ENCODE assay signal across 17 cellular contexts in the genomic region with DNA sequence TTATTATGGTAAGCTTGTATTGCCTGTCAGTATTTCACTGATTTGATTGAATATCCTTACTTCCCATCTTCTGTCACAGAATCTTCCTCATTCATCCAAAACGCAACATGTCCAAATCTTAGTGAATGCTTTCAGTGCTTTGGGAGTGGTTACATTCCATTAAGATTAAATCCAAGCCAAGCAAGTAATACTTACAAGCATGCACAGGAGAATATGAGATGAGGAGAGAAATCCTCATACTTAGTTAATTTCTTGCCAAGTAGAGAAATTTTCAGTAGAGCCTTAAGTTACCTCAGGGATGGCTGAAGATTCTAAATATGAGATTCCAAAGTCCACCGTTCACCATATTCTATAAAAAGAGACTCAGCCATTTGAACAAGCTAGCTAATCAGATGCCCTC.
DNase-seq lines count a peak whose midpoint lies in the region; ATAC-seq, FAIRE-seq and TF ChIP-seq lines count a peak whose summit lies in the region.
"Had no signal": no experiment of that assay in that cellular context is flagged by ENCODE, and none has a peak within 500 bp of the region (broad histone marks: within the 10 kb centered on the region; RNA-seq: fewer than 3 reads in every experiment).

No MANE protein-coding gene starts in this region.

- peaks cover 37 to 49% of the 10 kb centered on the region in 2 experiments for H3K4me1 ChIP-seq in HCT116 (ENCODE audit: control insufficient read depth in 1 of 2, insufficient read depth in 2 of 2, low read length in 2 of 2)
- peaks cover 53% of the 10 kb centered on the region for H3K4me1 ChIP-seq in keratinocyte (ENCODE audit: control insufficient read depth, extremely low read depth, insufficient read depth, low read length)
- peaks cover 48 to 60% of the 10 kb centered on the region in 2 donors for H3K4me1 ChIP-seq in thyroid gland

- FAIRE-seq in keratinocyte (lab: Jason Lieb, UNC): peak; percentile 67

- no peaks in the 10 kb centered on the region for H3K9me2 ChIP-seq in HCT116 (ENCODE audit: insufficient read depth)

- H3K9me1 ChIP-seq in keratinocyte (ENCODE audit: control insufficient read depth, extremely low read depth, insufficient read depth, low read length): no peaks in the 10 kb centered on the region

- ATAC-seq in HCT116 (no peak), GM19455 (IDR thresholded peaks at IDR 0.05; ENCODE audit: unreplicated experiment) (no peak)

- dilution Hi-C loops in keratinocyte (cut with MboI; ENCODE audit: extremely low pct_ligation_motif_present, low sequenced_read_pairs): no loop called here

- TF ChIP-seq CTCF in HCT116 (IDR thresholded peaks at IDR 0.05 in 2 of 3, conservative IDR thresholded peaks at IDR 0.05 in 1 of 3; ENCODE audit: borderline replicate concordance in 1 of 3, insufficient read depth in 1 of 3, low read depth in 2 of 3, low read length in 2 of 3): no peak
- TF ChIP-seq CTCF in keratinocyte (optimal IDR thresholded peaks at IDR 0.05 in 1 of 3, IDR thresholded peaks at IDR 0.05 in 1 of 3, conservative IDR thresholded peaks at IDR 0.05 in 1 of 3; ENCODE audit: extremely low read depth in 1 of 3, insufficient read depth in 2 of 3, low read length in 3 of 3): no peak
- TF ChIP-seq CTCF in thyroid gland (IDR thresholded peaks at IDR 0.05): no peak

- TF ChIP-seq POLR2A in HCT116 (IDR thresholded peaks at IDR 0.05; ENCODE audit: borderline replicate concordance, extremely low read depth, insufficient read depth, insufficient read length): no peak
- no peak for TF ChIP-seq POLR2A in thyroid gland (IDR thresholded peaks at IDR 0.05)

- H4K20me1 ChIP-seq in HCT116 (ENCODE audit: insufficient read depth) (no peaks in the 10 kb centered on the region), keratinocyte (ENCODE audit: control insufficient read depth, extremely low read depth, insufficient read depth, low read length) (no peaks in the 10 kb centered on the region)

- H3K4me3 ChIP-seq in HCT116 (replicated peaks in 1 of 2; ENCODE audit: low read depth in 1 of 2, low read length in 2 of 2) (no peak overlapping the region), keratinocyte (ENCODE audit: control insufficient read depth in 2 of 3, extremely low read depth in 1 of 3, insufficient read depth in 2 of 3, low read depth in 1 of 3, low read length in 3 of 3) (no peak overlapping the region), thyroid gland (replicated peaks in 1 of 3) (no peak overlapping the region)
- H3K4me3 ChIP-seq: ascending aorta, stomach had no signal

- intact Hi-C loops in HCT116 (cut with micrococcal nuclease): no loop called here
- intact Hi-C loops in thyroid gland (cut with DNase I): no loop called here

- peak overlapping the region; percentile 22; the same call in 1 of the 2 replicates for H3K27ac ChIP-seq in HCT116 (ENCODE audit: low read depth, low read length)
- peak overlapping the region; percentile 65 for H3K27ac ChIP-seq in keratinocyte (ENCODE audit: control insufficient read depth, insufficient read depth, low read length)
- peak overlapping the region in 2 of 3 donors; percentile 24 to 27 for H3K27ac ChIP-seq in thyroid gland
- H3K27ac ChIP-seq: HL-60, KMS-11, stomach had no signal

- no TSS peak for BruUV-seq in HCT116 (replicated peaks; lab: Mats Ljungman, UMichigan)

- CTCF ChIA-PET in HCT116 (lab: Charles Lee): no interaction called here

- H3K9ac ChIP-seq in HCT116 (ENCODE audit: low read length) (no peak overlapping the region), keratinocyte (ENCODE audit: control insufficient read depth, extremely low read depth, insufficient read depth, low read length) (peak overlapping the region; percentile 6)
- H3K9ac ChIP-seq: KMS-11 had no signal

- no peaks in the 10 kb centered on the region for H3K36me3 ChIP-seq in HCT116 (ENCODE audit: control insufficient read depth in 1 of 2, insufficient read depth in 2 of 2, low read length in 2 of 2)
- no peaks in the 10 kb centered on the region for H3K36me3 ChIP-seq in keratinocyte (ENCODE audit: control insufficient read depth in 2 of 2, extremely low read depth in 1 of 2, insufficient read depth in 2 of 2, low read length in 2 of 2)
- no peaks in the 10 kb centered on the region for H3K36me3 ChIP-seq in thyroid gland
- H3K36me3 ChIP-seq: ascending aorta, stomach had no signal

- H3K4me2 ChIP-seq in HCT116 (ENCODE audit: low read length) (no peak overlapping the region), keratinocyte (ENCODE audit: control insufficient read depth, extremely low read depth, insufficient read depth, low read depth, low read length) (peak overlapping the region; percentile 49)
- H3K4me2 ChIP-seq: KMS-11 had no signal

- no peaks in the 10 kb centered on the region for H3K27me3 ChIP-seq in HCT116 (ENCODE audit: insufficient read depth, low read length)
- H3K27me3 ChIP-seq in keratinocyte (ENCODE audit: control insufficient read depth, extremely low read depth, insufficient read depth, low read length): no peaks in the 10 kb centered on the region
- H3K27me3 ChIP-seq in thyroid gland: no peaks in the 10 kb centered on the region
- H3K27me3 ChIP-seq: ascending aorta, stomach had no signal

- H3K9me3 ChIP-seq in HCT116 (ENCODE audit: control insufficient read depth in 1 of 2, insufficient read depth in 1 of 2, low read depth in 1 of 2, low read length in 2 of 2) (no peaks in the 10 kb centered on the region), keratinocyte (ENCODE audit: control insufficient read depth, low read depth, low read length) (no peaks in the 10 kb centered on the region), thyroid gland (no peaks in the 10 kb centered on the region)
- H3K9me3 ChIP-seq: ascending aorta, stomach had no signal

- H2AFZ ChIP-seq in HCT116 (ENCODE audit: low read depth, low read length, poor library complexity, severe bottlenecking) (no peak overlapping the region), keratinocyte (ENCODE audit: control insufficient read depth, low read length) (peak overlapping the region; percentile 38)

- TF ChIP-seq RAD21 in HCT116 (IDR thresholded peaks at IDR 0.05; ENCODE audit: low read depth): no peak

- POLR2A ChIA-PET in HCT116 (lab: Charles Lee): no interaction called here

- WGBS in thyroid gland, 2 donors: 86 to 90% methylated on average over 2 of the region's 2 CpGs

- H3K79me2 ChIP-seq in HCT116 (ENCODE audit: insufficient read depth, low read length): no peaks in the 10 kb centered on the region
- H3K79me2 ChIP-seq in keratinocyte (ENCODE audit: control insufficient read depth, insufficient read depth, low read length): no peaks in the 10 kb centered on the region

- DNase-seq in HCT116 (ENCODE audit: low read depth, low spot score) (no peak), astrocyte of the hippocampus (ENCODE audit: low read depth, low spot score) (peak; percentile 44), keratinocyte (ENCODE audit: low read depth, low spot score) (no peak), thyroid gland (no peak), hepatic stellate cell (ENCODE audit: low spot score) (no peak), NCI-H510A treated with DMSO at 0.1 percent for 48 hours (lab: John Stamatoyannopoulos, UW) (no peak)
- DNase-seq: activated CD8-positive, alpha-beta memory T cell treated with anti-CD3 and anti-CD28 coated beads for 24 hours; activated effector memory CD4-positive, alpha-beta T cell treated with anti-CD3 and anti-CD28 coated beads, Interleukin-2, amount 50 U/mL, for 16 hours; CD4-positive, alpha-beta memory T cell; effector CD8-positive, alpha-beta T cell; NCI-H1417 treated with DMSO at 0.1 percent for 48 hours; OCI-M1; stomach had no signal

- RAD21 ChIA-PET in HCT116 (lab: Charles Lee; ENCODE audit: low non-redundant PET in 1 of 2, low total read pairs in 2 of 2, uncharacterized antibody in 2 of 2, unreplicated experiment in 2 of 2): no interaction called here

TF ChIP-seq in HCT116, 20 proteins besides CTCF, POLR2A, EP300 and RAD21:
- TF ChIP-seq SP1 (IDR thresholded peaks at IDR 0.05; ENCODE audit: low read depth) (no peak), ATF3 (IDR thresholded peaks at IDR 0.05) (no peak), YY1 (IDR thresholded peaks at IDR 0.05; ENCODE audit: extremely low read depth, insufficient replicate concordance, low read depth, low read length) (no peak), MAX (IDR thresholded peaks at IDR 0.05) (no peak), SIN3A (IDR thresholded peaks at IDR 0.05; ENCODE audit: low read depth) (no peak), FOSL1 (IDR thresholded peaks at IDR 0.05; ENCODE audit: low read depth) (no peak), ZFX (IDR thresholded peaks at IDR 0.05) (no peak), ELF1 (IDR thresholded peaks at IDR 0.05; ENCODE audit: borderline replicate concordance, low read depth) (no peak), EZH2 (IDR thresholded peaks at IDR 0.05) (no peak)
- TF ChIP-seq, protein P1, sequence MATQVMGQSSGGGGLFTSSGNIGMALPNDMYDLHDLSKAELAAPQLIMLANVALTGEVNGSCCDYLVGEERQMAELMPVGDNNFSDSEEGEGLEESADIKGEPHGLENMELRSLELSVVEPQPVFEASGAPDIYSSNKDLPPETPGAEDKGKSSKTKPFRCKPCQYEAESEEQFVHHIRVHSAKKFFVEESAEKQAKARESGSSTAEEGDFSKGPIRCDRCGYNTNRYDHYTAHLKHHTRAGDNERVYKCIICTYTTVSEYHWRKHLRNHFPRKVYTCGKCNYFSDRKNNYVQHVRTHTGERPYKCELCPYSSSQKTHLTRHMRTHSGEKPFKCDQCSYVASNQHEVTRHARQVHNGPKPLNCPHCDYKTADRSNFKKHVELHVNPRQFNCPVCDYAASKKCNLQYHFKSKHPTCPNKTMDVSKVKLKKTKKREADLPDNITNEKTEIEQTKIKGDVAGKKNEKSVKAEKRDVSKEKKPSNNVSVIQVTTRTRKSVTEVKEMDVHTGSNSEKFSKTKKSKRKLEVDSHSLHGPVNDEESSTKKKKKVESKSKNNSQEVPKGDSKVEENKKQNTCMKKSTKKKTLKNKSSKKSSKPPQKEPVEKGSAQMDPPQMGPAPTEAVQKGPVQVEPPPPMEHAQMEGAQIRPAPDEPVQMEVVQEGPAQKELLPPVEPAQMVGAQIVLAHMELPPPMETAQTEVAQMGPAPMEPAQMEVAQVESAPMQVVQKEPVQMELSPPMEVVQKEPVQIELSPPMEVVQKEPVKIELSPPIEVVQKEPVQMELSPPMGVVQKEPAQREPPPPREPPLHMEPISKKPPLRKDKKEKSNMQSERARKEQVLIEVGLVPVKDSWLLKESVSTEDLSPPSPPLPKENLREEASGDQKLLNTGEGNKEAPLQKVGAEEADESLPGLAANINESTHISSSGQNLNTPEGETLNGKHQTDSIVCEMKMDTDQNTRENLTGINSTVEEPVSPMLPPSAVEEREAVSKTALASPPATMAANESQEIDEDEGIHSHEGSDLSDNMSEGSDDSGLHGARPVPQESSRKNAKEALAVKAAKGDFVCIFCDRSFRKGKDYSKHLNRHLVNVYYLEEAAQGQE (IDR thresholded peaks at IDR 0.05; ENCODE audit: low read depth): no peak
TF ChIP-seq in HCT116: peak in this region for 0.
